ENCODE assay signal across 15 cellular contexts in the genomic region with DNA sequence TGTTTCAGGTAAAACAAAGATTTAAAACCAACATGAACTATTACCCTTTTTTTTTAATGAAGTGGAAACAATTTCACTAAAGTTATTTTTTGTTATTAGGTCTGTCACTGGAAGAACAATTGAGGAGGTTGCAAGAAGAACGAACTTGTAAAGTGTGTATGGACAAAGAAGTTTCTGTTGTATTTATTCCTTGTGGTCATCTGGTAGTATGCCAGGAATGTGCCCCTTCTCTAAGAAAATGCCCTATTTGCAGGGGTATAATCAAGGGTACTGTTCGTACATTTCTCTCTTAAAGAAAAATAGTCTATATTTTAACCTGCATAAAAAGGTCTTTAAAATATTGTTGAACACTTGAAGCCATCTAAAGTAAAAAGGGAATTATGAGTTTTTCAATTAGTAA.
"Had no signal": no experiment of that assay in that cellular context is flagged by ENCODE, and none has a peak within 500 bp of the region (broad histone marks: within the 10 kb centered on the region; RNA-seq: fewer than 3 reads in every experiment).

No MANE protein-coding gene starts in this region.

- FAIRE-seq: small intestine had no signal

- H3K27ac ChIP-seq: foreskin keratinocyte, hepatocyte, neutrophil had no signal

- H3K27me3 ChIP-seq: foreskin keratinocyte, hepatocyte, neutrophil had no signal

- H3K9me3 Mint-ChIP-seq: dendritic cell treated with granulocyte-macrophage colony-stimulating factor and Interleukin-4, amounts not matched to agents 40 ng/mL and 50 ng/mL, for 4 days; effector memory CD8-positive, alpha-beta T cell; naive thymus-derived CD4-positive, alpha-beta T cell had no signal

- H2AFZ ChIP-seq: hepatocyte had no signal

- H3K4me1 ChIP-seq: foreskin keratinocyte had no signal

- H3K4me3 ChIP-seq: hepatocyte had no signal

- H3K27ac Mint-ChIP-seq: dendritic cell treated with granulocyte-macrophage colony-stimulating factor and Interleukin-4, amounts not matched to agents 40 ng/mL and 50 ng/mL, for 4 days; nephron progenitor cell had no signal

- H3K27me3 Mint-ChIP-seq: dendritic cell treated with granulocyte-macrophage colony-stimulating factor and Interleukin-4, amounts not matched to agents 40 ng/mL and 50 ng/mL, for 4 days; effector memory CD8-positive, alpha-beta T cell; naive thymus-derived CD4-positive, alpha-beta T cell had no signal

- H3K4me3 Mint-ChIP-seq: dendritic cell treated with granulocyte-macrophage colony-stimulating factor and Interleukin-4, amounts not matched to agents 40 ng/mL and 50 ng/mL, for 4 days; effector memory CD8-positive, alpha-beta T cell; naive thymus-derived CD4-positive, alpha-beta T cell; nephron progenitor cell had no signal

- H3K4me2 ChIP-seq: hepatocyte had no signal

- H3K9me3 ChIP-seq: neutrophil had no signal

- ATAC-seq: effector memory CD8-positive, alpha-beta T cell; foreskin keratinocyte; left colon; naive thymus-derived CD4-positive, alpha-beta T cell; right cardiac atrium had no signal

- DNase-seq: effector memory CD8-positive, alpha-beta T cell; erythroblast; foreskin keratinocyte; head of caudate nucleus; left colon; naive thymus-derived CD4-positive, alpha-beta T cell; nephron progenitor cell; right cardiac atrium; small intestine; stimulated activated CD4-positive, alpha-beta T cell treated with anti-CD3 and anti-CD28 coated beads, Interleukin-12 subunit alpha, Interleukin-12 subunit beta, amount 100 ng/mL, for 4 hours; stimulated activated naive CD4-positive, alpha-beta T cell treated with Interleukin-2 at 50 U/mL for 16 hours; trophoblast cell had no signal
